ENCODE assay signal across 16 cellular contexts in the genomic region with DNA sequence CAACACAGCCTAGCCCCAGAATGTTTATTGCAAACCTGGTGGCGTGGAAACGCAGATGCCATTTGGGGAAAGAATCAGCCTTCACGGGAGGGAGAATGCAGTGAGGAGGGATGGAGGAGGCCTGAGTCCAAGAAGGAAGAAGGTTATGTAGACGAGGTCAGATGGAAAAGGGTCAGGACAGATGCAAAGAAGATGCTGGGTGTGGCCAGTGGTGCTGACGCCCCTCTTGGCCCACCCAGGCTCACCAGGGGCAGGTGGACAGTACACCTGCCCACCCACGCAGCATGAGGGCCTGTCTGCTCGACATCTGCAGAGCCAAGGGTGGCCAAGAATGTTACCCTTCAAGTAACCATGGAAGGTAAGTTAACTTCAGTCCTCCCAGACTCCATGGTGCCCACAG. TPM values are rescaled to one million over a fixed set of nuclear protein-coding genes. Genes with fewer than 3 reads are reported as not detected.
DNase-seq lines count a peak whose midpoint lies in the region; ATAC-seq and TF ChIP-seq lines count a peak whose summit lies in the region.
"Had no signal": no experiment of that assay in that cellular context is flagged by ENCODE, and none has a peak within 500 bp of the region (broad histone marks: within the 10 kb centered on the region; RNA-seq: fewer than 3 reads in every experiment).

No MANE protein-coding gene starts in this region.

- TF ChIP-seq CTCF in HCT116 (IDR thresholded peaks at IDR 0.05 in 2 of 3, conservative IDR thresholded peaks at IDR 0.05 in 1 of 3; ENCODE audit: borderline replicate concordance in 1 of 3, insufficient read depth in 1 of 3, low read depth in 2 of 3, low read length in 2 of 3), result no peak
- TF ChIP-seq CTCF in RWPE2 (IDR thresholded peaks at IDR 0.05; ENCODE audit: poor library complexity, severe bottlenecking), result no peak

- no peaks in the 10 kb centered on the region for H3K79me2 ChIP-seq in HCT116 (ENCODE audit: insufficient read depth, low read length)

- H3K9me2 ChIP-seq in HCT116 (ENCODE audit: insufficient read depth), result no peaks in the 10 kb centered on the region

- POLR2A ChIA-PET in HCT116 (lab: Charles Lee), result interaction anchor here (0.7 to 1.2 kb wide), 4 partner anchors 11 to 1224 kb away, joined by 3 to 4 read pairs (median 3); a partner anchor contains a TSS

- DNase-seq in H7, result peak; percentile 20
- DNase-seq in HCT116 (ENCODE audit: low read depth, low spot score), result no peak
- DNase-seq in RWPE2 (ENCODE audit: low spot score), result peak; percentile 29
- DNase-seq in mesenteric fat pad (ENCODE audit: low spot score), result peak; percentile 53
- DNase-seq in NCI-H226, result no peak
- DNase-seq in CD1c-positive myeloid dendritic cell (ENCODE audit: extremely low spot score), result no peak
- DNase-seq: BE2C; CD8-positive, alpha-beta T cell; COR-L47; DND-41; GDM1; HCEC 1CT had no signal

- RAD21 ChIA-PET in HCT116 (lab: Charles Lee; ENCODE audit: low non-redundant PET in 1 of 2, low total read pairs in 2 of 2, uncharacterized antibody in 2 of 2, unreplicated experiment in 2 of 2), result interaction anchor here (1.0 to 1.4 kb wide), 2 partner anchors 11 to 384 kb away, joined by 4 to 7 read pairs; no protein-coding TSS in a partner anchor

- intact Hi-C loops in HCT116 (cut with micrococcal nuclease), result no loop called here

- H2AFZ ChIP-seq in HCT116 (ENCODE audit: low read depth, low read length, poor library complexity, severe bottlenecking), result peak overlapping the region; percentile 84

- no peak for TF ChIP-seq RAD21 in HCT116 (IDR thresholded peaks at IDR 0.05; ENCODE audit: low read depth)

- peak overlapping the region; percentile 79 for H3K4me2 ChIP-seq in HCT116 (ENCODE audit: low read length)

- no peak overlapping the region for H3K4me3 ChIP-seq in H7 (ENCODE audit: insufficient read depth, low read depth, low read length)
- peak overlapping the region in 1 of 2 experiments; percentile 36; a peak in 1 of 4 replicates for H3K4me3 ChIP-seq in HCT116 (replicated peaks in 1 of 2; ENCODE audit: low read depth in 1 of 2, low read length in 2 of 2)
- no peak overlapping the region for H3K4me3 ChIP-seq in RWPE2 (ENCODE audit: severe bottlenecking)
- H3K4me3 ChIP-seq: A549 had no signal

- TF ChIP-seq POLR2A in HCT116 (IDR thresholded peaks at IDR 0.05; ENCODE audit: borderline replicate concordance, extremely low read depth, insufficient read depth, insufficient read length), result no peak

- no peaks in the 10 kb centered on the region; the same call in 1 of the 2 replicates for H3K27me3 ChIP-seq in H7 (ENCODE audit: control insufficient read depth, insufficient read depth, low read length)
- H3K27me3 ChIP-seq in HCT116 (ENCODE audit: insufficient read depth, low read length), result no peaks in the 10 kb centered on the region
- H3K27me3 ChIP-seq in RWPE2 (ENCODE audit: insufficient read depth, poor library complexity, severe bottlenecking), result no peaks in the 10 kb centered on the region
- H3K27me3 ChIP-seq: BE2C had no signal

- H4K20me1 ChIP-seq in HCT116 (ENCODE audit: insufficient read depth), result no peaks in the 10 kb centered on the region

- BruUV-seq in HCT116 (replicated peaks; lab: Mats Ljungman, UMichigan), result no TSS peak

- no peaks in the 10 kb centered on the region for H3K9me3 ChIP-seq in HCT116 (ENCODE audit: control insufficient read depth in 1 of 2, insufficient read depth in 1 of 2, low read depth in 1 of 2, low read length in 2 of 2)
- H3K9me3 ChIP-seq in RWPE2 (ENCODE audit: severe bottlenecking), result no peaks in the 10 kb centered on the region
- H3K9me3 ChIP-seq: A549, BE2C had no signal

- no peak for ATAC-seq in HCT116
- ATAC-seq in RWPE2 (ENCODE audit: low read depth), result no peak
- no peak for ATAC-seq in HG03460 (IDR thresholded peaks at IDR 0.05; ENCODE audit: unreplicated experiment)
- ATAC-seq: CD8-positive, alpha-beta T cell; HepG2 had no signal

- peaks cover 12 to 18% of the 10 kb centered on the region in 2 experiments for H3K4me1 ChIP-seq in HCT116 (ENCODE audit: control insufficient read depth in 1 of 2, insufficient read depth in 2 of 2, low read length in 2 of 2)
- H3K4me1 ChIP-seq in RWPE2 (ENCODE audit: insufficient read depth, poor library complexity, severe bottlenecking), result peaks cover 7% of the 10 kb centered on the region
- H3K4me1 ChIP-seq: A549, BE2C had no signal

- 0 out of 2 replicates have a peak overlapping the region, but pooled peaks have one; percentile 3 for H3K27ac ChIP-seq in HCT116 (ENCODE audit: low read depth, low read length)
- H3K27ac ChIP-seq in RWPE2 (ENCODE audit: poor library complexity, severe bottlenecking), result no peak overlapping the region
- H3K27ac ChIP-seq: A549, C4-2B had no signal

- CTCF ChIA-PET in HCT116 (lab: Charles Lee), result interaction anchor here (2.7 to 3.5 kb wide), 2 partner anchors 11 to 383 kb away, joined by 23 to 29 read pairs; no protein-coding TSS in a partner anchor

- H3K36me3 ChIP-seq in H7 (replicated peaks; ENCODE audit: control insufficient read depth, insufficient read depth, low read length) (no peaks in the 10 kb centered on the region), HCT116 (ENCODE audit: control insufficient read depth in 1 of 2, insufficient read depth in 2 of 2, low read length in 2 of 2) (no peaks in the 10 kb centered on the region), RWPE2 (ENCODE audit: low read depth) (no peaks in the 10 kb centered on the region)
- H3K36me3 ChIP-seq: BE2C had no signal

- H3K9ac ChIP-seq in HCT116 (ENCODE audit: low read length), result no peak overlapping the region

TF ChIP-seq in HCT116, 20 proteins besides CTCF, POLR2A, EP300 and RAD21:
- TF ChIP-seq TCF7L2 (IDR thresholded peaks at IDR 0.05; ENCODE audit: borderline replicate concordance, extremely low read depth, insufficient read depth, insufficient read length) (no peak), EZH2 (IDR thresholded peaks at IDR 0.05) (no peak)
- TF ChIP-seq, protein P1, sequence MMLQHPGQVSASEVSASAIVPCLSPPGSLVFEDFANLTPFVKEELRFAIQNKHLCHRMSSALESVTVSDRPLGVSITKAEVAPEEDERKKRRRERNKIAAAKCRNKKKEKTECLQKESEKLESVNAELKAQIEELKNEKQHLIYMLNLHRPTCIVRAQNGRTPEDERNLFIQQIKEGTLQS (IDR thresholded peaks at IDR 0.05), result no peak

RNA-seq across cellular contexts. Expression of a gene that starts 40.5 kb away (rescaled TPM):
- 214 and 241 TPM in 2 replicates for total RNA-seq in H7 (2014; rRNA removed; shearing (Covaris generic))
- total RNA-seq in HCT116 (2021; ENCODE audit: unreplicated experiment) (133 TPM), mesenteric fat pad (69.9 TPM)
- 48.4 and 63.2 TPM in 2 replicates for polyA plus RNA-seq in HCT116 (2012)

Comparison
In these comparisons a context has a peak if more than half of its experiments do, and no peak if none do; other contexts are left out.
1. DNase-seq: peak in H7 (single experiment), RWPE2 (single experiment) and mesenteric fat pad (single experiment); none in HCT116 (single experiment), NCI-H226 (single experiment) and CD1c-positive myeloid dendritic cell (single experiment).